ENCODE assay signal across 1 cellular context in the genomic region with DNA sequence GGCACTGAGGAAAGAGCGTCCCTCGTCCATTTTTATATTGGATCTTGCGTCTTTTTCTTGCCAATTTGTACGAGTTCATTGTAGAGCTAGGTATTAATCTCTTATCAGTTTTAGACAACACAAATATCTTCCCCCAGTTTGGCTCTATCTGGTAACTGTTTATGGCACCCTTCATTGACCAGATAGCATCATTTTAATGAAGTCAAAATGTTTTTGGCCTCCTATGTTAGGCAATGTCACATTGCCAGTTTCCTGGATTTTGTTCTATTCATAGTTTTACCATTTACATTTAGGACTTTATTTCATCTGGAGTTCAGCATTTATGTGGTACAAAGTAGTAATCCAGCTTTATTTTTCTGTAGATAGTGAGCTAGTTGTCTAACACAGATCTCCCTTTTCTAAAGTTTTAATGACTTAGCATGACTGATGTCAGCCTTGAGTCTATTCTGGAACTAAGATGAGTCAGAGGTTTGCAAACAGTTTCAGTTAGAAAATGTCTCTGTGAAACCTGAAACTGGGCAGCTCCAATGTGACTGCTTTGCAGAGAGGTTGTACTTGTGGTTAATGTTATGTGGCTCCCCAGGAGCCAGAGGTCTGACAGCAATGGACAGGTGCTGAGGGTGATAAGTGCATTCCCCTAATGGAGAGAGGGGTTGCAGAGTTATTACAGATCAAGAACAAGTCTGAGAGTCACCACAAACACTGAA.
TF ChIP-seq lines count a peak whose summit lies in the region.

No MANE protein-coding gene starts in this region.

TF ChIP-seq in K562, 482 proteins besides CTCF, POLR2A, EP300 and RAD21 (continued from another document and continues in another):
- TF ChIP-seq ZBTB49 (CRISPR knock-in tag; IDR thresholded peaks at IDR 0.05; ENCODE audit: borderline replicate concordance) (no peak), CBFA2T2 (conservative IDR thresholded peaks at IDR 0.05) (peak; percentile 89), NRF1 (conservative IDR thresholded peaks at IDR 0.05 in 1 of 2, IDR thresholded peaks at IDR 0.05 in 1 of 2) (peak; percentile 48 to 55), FOXK2 (conservative IDR thresholded peaks at IDR 0.05 in 1 of 2, IDR thresholded peaks at IDR 0.05 in 1 of 2; ENCODE audit: low read depth in 2 of 2) (0 out of 4 replicates have a peak, but pooled peaks have one; percentile 15 to 51), TCF3 (CRISPR knock-in tag; IDR thresholded peaks at IDR 0.05) (peak; percentile 97), TBP (optimal IDR thresholded peaks at IDR 0.05; ENCODE audit: low read depth, low read length) (no peak), JUND (IDR thresholded peaks at IDR 0.05; ENCODE audit: borderline replicate concordance, low read depth, low read length) (peak; percentile 96), JUND (tag; IDR thresholded peaks at IDR 0.05; ENCODE audit: borderline replicate concordance, low read depth, low read length) (peak; percentile 96; the same call in 2 of the 3 replicates), EP400 (IDR thresholded peaks at IDR 0.05) (peak; percentile 50; the same call in 1 of the 2 replicates), ZNF717 (CRISPR knock-in tag; IDR thresholded peaks at IDR 0.05) (no peak), KAT8 (IDR thresholded peaks at IDR 0.05; ENCODE audit: low read depth) (no peak), HDAC2 (IDR thresholded peaks at IDR 0.05) (peak; percentile 86), PCBP2 (IDR thresholded peaks at IDR 0.05; ENCODE audit: low read depth, low read length, poor library complexity, severe bottlenecking) (no peak), ARHGAP35 (IDR thresholded peaks at IDR 0.05; ENCODE audit: partially characterized antibody) (no peak), RCOR1 (IDR thresholded peaks at IDR 0.05; ENCODE audit: borderline replicate concordance in 1 of 2, low read depth in 2 of 2, low read length in 2 of 2) (peak in 1 of 2 experiments; percentile 86; a peak in 2 of 4 replicates), TRIM24 (IDR thresholded peaks at IDR 0.05) (peak; percentile 81 to 86), STAT5A (IDR thresholded peaks at IDR 0.05; ENCODE audit: borderline replicate concordance, low read length) (peak; percentile 85), CUX1 (CRISPR knock-in tag; IDR thresholded peaks at IDR 0.05) (0 out of 2 replicates have a peak, but pooled peaks have one; percentile 35)
- TF ChIP-seq, protein P1, sequence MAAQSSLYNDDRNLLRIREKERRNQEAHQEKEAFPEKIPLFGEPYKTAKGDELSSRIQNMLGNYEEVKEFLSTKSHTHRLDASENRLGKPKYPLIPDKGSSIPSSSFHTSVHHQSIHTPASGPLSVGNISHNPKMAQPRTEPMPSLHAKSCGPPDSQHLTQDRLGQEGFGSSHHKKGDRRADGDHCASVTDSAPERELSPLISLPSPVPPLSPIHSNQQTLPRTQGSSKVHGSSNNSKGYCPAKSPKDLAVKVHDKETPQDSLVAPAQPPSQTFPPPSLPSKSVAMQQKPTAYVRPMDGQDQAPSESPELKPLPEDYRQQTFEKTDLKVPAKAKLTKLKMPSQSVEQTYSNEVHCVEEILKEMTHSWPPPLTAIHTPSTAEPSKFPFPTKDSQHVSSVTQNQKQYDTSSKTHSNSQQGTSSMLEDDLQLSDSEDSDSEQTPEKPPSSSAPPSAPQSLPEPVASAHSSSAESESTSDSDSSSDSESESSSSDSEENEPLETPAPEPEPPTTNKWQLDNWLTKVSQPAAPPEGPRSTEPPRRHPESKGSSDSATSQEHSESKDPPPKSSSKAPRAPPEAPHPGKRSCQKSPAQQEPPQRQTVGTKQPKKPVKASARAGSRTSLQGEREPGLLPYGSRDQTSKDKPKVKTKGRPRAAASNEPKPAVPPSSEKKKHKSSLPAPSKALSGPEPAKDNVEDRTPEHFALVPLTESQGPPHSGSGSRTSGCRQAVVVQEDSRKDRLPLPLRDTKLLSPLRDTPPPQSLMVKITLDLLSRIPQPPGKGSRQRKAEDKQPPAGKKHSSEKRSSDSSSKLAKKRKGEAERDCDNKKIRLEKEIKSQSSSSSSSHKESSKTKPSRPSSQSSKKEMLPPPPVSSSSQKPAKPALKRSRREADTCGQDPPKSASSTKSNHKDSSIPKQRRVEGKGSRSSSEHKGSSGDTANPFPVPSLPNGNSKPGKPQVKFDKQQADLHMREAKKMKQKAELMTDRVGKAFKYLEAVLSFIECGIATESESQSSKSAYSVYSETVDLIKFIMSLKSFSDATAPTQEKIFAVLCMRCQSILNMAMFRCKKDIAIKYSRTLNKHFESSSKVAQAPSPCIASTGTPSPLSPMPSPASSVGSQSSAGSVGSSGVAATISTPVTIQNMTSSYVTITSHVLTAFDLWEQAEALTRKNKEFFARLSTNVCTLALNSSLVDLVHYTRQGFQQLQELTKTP (IDR thresholded peaks at IDR 0.05; ENCODE audit: low read depth in 1 of 2, partially characterized antibody in 2 of 2) = peak in 1 of 2 experiments; percentile 83
- TF ChIP-seq, protein P2, sequence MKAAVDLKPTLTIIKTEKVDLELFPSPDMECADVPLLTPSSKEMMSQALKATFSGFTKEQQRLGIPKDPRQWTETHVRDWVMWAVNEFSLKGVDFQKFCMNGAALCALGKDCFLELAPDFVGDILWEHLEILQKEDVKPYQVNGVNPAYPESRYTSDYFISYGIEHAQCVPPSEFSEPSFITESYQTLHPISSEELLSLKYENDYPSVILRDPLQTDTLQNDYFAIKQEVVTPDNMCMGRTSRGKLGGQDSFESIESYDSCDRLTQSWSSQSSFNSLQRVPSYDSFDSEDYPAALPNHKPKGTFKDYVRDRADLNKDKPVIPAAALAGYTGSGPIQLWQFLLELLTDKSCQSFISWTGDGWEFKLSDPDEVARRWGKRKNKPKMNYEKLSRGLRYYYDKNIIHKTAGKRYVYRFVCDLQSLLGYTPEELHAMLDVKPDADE (conservative IDR thresholded peaks at IDR 0.05; ENCODE audit: control insufficient read depth, low read depth, low read length) = no peak
- TF ChIP-seq, protein P3, sequence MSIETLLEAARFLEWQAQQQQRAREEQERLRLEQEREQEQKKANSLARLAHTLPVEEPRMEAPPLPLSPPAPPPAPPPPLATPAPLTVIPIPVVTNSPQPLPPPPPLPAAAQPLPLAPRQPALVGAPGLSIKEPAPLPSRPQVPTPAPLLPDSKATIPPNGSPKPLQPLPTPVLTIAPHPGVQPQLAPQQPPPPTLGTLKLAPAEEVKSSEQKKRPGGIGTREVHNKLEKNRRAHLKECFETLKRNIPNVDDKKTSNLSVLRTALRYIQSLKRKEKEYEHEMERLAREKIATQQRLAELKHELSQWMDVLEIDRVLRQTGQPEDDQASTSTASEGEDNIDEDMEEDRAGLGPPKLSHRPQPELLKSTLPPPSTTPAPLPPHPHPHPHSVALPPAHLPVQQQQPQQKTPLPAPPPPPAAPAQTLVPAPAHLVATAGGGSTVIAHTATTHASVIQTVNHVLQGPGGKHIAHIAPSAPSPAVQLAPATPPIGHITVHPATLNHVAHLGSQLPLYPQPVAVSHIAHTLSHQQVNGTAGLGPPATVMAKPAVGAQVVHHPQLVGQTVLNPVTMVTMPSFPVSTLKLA (conservative IDR thresholded peaks at IDR 0.05) = peak; percentile 25 to 61; a peak in 2 of 4 replicates
- TF ChIP-seq, protein P4, sequence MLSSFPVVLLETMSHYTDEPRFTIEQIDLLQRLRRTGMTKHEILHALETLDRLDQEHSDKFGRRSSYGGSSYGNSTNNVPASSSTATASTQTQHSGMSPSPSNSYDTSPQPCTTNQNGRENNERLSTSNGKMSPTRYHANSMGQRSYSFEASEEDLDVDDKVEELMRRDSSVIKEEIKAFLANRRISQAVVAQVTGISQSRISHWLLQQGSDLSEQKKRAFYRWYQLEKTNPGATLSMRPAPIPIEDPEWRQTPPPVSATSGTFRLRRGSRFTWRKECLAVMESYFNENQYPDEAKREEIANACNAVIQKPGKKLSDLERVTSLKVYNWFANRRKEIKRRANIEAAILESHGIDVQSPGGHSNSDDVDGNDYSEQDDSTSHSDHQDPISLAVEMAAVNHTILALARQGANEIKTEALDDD (IDR thresholded peaks at IDR 0.05) = peak; percentile 93
